ENCODE assay signal across 16 cellular contexts in the genomic region with DNA sequence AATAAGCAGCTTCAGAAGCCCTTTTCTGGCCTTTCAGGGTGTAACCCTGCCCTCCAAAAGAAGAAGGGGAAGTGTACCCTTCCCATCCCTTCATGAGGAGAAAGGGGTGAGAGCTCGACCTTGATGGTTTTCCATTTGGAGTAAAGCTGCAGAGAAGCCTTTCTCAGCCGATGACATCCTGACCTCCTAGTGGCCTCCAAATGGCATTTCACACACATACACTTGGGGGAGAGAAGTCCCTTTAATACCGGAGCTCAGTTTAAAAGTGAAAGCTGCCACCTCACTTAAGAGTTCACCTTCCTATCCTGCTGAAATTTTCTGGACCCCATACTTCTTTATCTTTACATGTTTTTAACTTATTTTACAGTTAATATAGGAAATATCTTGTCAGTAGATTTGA.
"Had no signal": no experiment of that assay in that cellular context is flagged by ENCODE, and none has a peak within 500 bp of the region (broad histone marks: within the 10 kb centered on the region; RNA-seq: fewer than 3 reads in every experiment).

No MANE protein-coding gene starts in this region.

- H3K27ac ChIP-seq: dorsolateral prefrontal cortex, esophagus squamous epithelium, left lung, suprapubic skin had no signal

- H3K4me3 ChIP-seq: dorsolateral prefrontal cortex, esophagus squamous epithelium, left lung, suprapubic skin had no signal

- H3K36me3 Mint-ChIP-seq: activated CD4-positive, alpha-beta memory T cell treated with anti-CD3 and anti-CD28 coated beads for 36 hours; activated naive CD8-positive, alpha-beta T cell treated with anti-CD3 and anti-CD28 coated beads for 36 hours; type B pancreatic cell had no signal

- H3K36me3 ChIP-seq: esophagus squamous epithelium, left lung, suprapubic skin had no signal

- H3K27ac Mint-ChIP-seq: activated CD4-positive, alpha-beta memory T cell treated with anti-CD3 and anti-CD28 coated beads for 36 hours; activated naive CD8-positive, alpha-beta T cell treated with anti-CD3 and anti-CD28 coated beads for 36 hours; activated T-cell treated with anti-CD3 and anti-CD28 coated beads, Interleukin-2, amount 50 U/mL, for 72 hours; nephron; type B pancreatic cell had no signal

- H3K27me3 ChIP-seq: esophagus squamous epithelium, left lung, suprapubic skin had no signal

- DNase-seq: activated CD4-positive, alpha-beta memory T cell treated with anti-CD3 and anti-CD28 coated beads for 36 hours; activated gamma-delta T cell treated with Interleukin-2 at 50 U/mL for 16 hours; activated naive CD8-positive, alpha-beta T cell treated with anti-CD3 and anti-CD28 coated beads for 36 hours; activated T-cell treated with anti-CD3 and anti-CD28 coated beads, Interleukin-2, amount 50 U/mL, for 72 hours; dorsolateral prefrontal cortex; esophagus squamous epithelium; foreskin fibroblast; head of caudate nucleus; islet precursor cell; left lung; stimulated activated CD4-positive, alpha-beta T cell treated with anti-CD3 and anti-CD28 coated beads, Interleukin-2, amount 100 ng/mL, for 48 hours; stimulated activated naive CD8-positive, alpha-beta T cell treated with anti-CD3 and anti-CD28 coated beads, Interleukin-15, Interleukin-2, amounts not matched to agents 100 U/mL and 50 U/mL, for 24 hours; T1000 had no signal

- ATAC-seq: activated T-cell treated with anti-CD3 and anti-CD28 coated beads, Interleukin-2, amount 50 U/mL, for 72 hours; left lung; stimulated activated naive CD8-positive, alpha-beta T cell treated with anti-CD3 and anti-CD28 coated beads, Interleukin-15, Interleukin-2, amounts not matched to agents 100 U/mL and 50 U/mL, for 24 hours had no signal

- H3K4me1 Mint-ChIP-seq: activated naive CD8-positive, alpha-beta T cell treated with anti-CD3 and anti-CD28 coated beads for 36 hours; nephron had no signal

- H3K4me1 ChIP-seq: esophagus squamous epithelium, left lung, suprapubic skin had no signal

- H3K27me3 Mint-ChIP-seq: activated CD4-positive, alpha-beta memory T cell treated with anti-CD3 and anti-CD28 coated beads for 36 hours; activated naive CD8-positive, alpha-beta T cell treated with anti-CD3 and anti-CD28 coated beads for 36 hours; type B pancreatic cell had no signal

- H3K4me3 Mint-ChIP-seq: activated CD4-positive, alpha-beta memory T cell treated with anti-CD3 and anti-CD28 coated beads for 36 hours; activated naive CD8-positive, alpha-beta T cell treated with anti-CD3 and anti-CD28 coated beads for 36 hours; activated T-cell treated with anti-CD3 and anti-CD28 coated beads, Interleukin-2, amount 50 U/mL, for 72 hours; nephron; type B pancreatic cell had no signal

- H3K9me3 ChIP-seq: suprapubic skin had no signal
